Comparison of ENCODE assay signal across 10 cellular contexts in genomic region chr13:105991622-105992254, GRCh38.
DNase-seq lines count a peak whose midpoint lies in the region; ATAC-seq and TF ChIP-seq lines count a peak whose summit lies in the region.
"Had no signal": no experiment of that assay in that cellular context is flagged by ENCODE, and none has a peak within 500 bp of the region (broad histone marks: within the 10 kb centered on the region; RNA-seq: fewer than 3 reads in every experiment).

No MANE protein-coding gene starts in this region.

- H3K4me1 Mint-ChIP-seq in endodermal cell (no peaks in the 10 kb centered on the region), nephron (peaks cover 27% of the 10 kb centered on the region), endothelial cell (ENCODE audit: unreplicated experiment) (no peaks in the 10 kb centered on the region)
- H3K4me1 Mint-ChIP-seq: CD14-positive monocyte had no signal

- H3K9me3 Mint-ChIP-seq in endodermal cell = no peaks in the 10 kb centered on the region
- no peaks in the 10 kb centered on the region for H3K9me3 Mint-ChIP-seq in nephron
- no peaks in the 10 kb centered on the region for H3K9me3 Mint-ChIP-seq in endothelial cell (ENCODE audit: unreplicated experiment)

- H3K9ac ChIP-seq in endodermal cell (ENCODE audit: extremely low read depth, low read length, poor library complexity, severe bottlenecking) = no peak overlapping the region

- H3K36me3 Mint-ChIP-seq in endodermal cell (ENCODE audit: low read depth) (no peaks in the 10 kb centered on the region), nephron (ENCODE audit: low read depth) (no peaks in the 10 kb centered on the region), endothelial cell (ENCODE audit: low read depth, unreplicated experiment) (no peaks in the 10 kb centered on the region)
- H3K36me3 Mint-ChIP-seq: CD14-positive monocyte; naive thymus-derived CD8-positive, alpha-beta T cell had no signal

- no peaks in the 10 kb centered on the region for H3K27me3 ChIP-seq in endodermal cell (ENCODE audit: control insufficient read depth, insufficient read depth, low read length, poor library complexity, severe bottlenecking)

- DNase-seq in COLO829 (ENCODE audit: low spot score) = peak; percentile 74
- peak; percentile 79 for DNase-seq in NCI-H1694 (lab: John Stamatoyannopoulos, UW)
- no peak for DNase-seq in endodermal cell
- DNase-seq in endothelial cell (ENCODE audit: low spot score) = no peak
- no peak for DNase-seq in NCI-H748 (lab: John Stamatoyannopoulos, UW; ENCODE audit: unreplicated experiment)
- DNase-seq in COR-L47 (lab: John Stamatoyannopoulos, UW) = no peak
- DNase-seq: naive thymus-derived CD8-positive, alpha-beta T cell had no signal

- ATAC-seq in HG03135 (IDR thresholded peaks at IDR 0.05; ENCODE audit: unreplicated experiment) = no peak
- ATAC-seq: naive thymus-derived CD8-positive, alpha-beta T cell had no signal

- TF ChIP-seq CTCF in endodermal cell (conservative IDR thresholded peaks at IDR 0.05) (no peak), nephron (IDR thresholded peaks at IDR 0.05; ENCODE audit: unreplicated experiment in 3 of 3) (no peak), endothelial cell (IDR thresholded peaks at IDR 0.05; ENCODE audit: unreplicated experiment) (no peak)

- H3K9me3 ChIP-seq in endodermal cell (ENCODE audit: control insufficient read depth, low read length) = no peaks in the 10 kb centered on the region

- no peak overlapping the region for H3K4me3 ChIP-seq in endodermal cell (ENCODE audit: low read length)

- H3K27ac ChIP-seq in endodermal cell (ENCODE audit: low read depth, low read length) = peak overlapping the region; percentile 42

- H3K4me3 Mint-ChIP-seq in endodermal cell (no peak overlapping the region), nephron (no peak overlapping the region), endothelial cell (ENCODE audit: unreplicated experiment) (no peak overlapping the region)
- H3K4me3 Mint-ChIP-seq: CD14-positive monocyte; naive thymus-derived CD8-positive, alpha-beta T cell had no signal

- H3K36me3 ChIP-seq in endodermal cell (ENCODE audit: control insufficient read depth, insufficient read depth, low read length) = no peaks in the 10 kb centered on the region

- no peaks in the 10 kb centered on the region for H3K27me3 Mint-ChIP-seq in endodermal cell (ENCODE audit: insufficient read depth)
- H3K27me3 Mint-ChIP-seq in nephron (ENCODE audit: low read depth) = peaks cover 7% of the 10 kb centered on the region
- peaks cover 2% of the 10 kb centered on the region for H3K27me3 Mint-ChIP-seq in endothelial cell (ENCODE audit: unreplicated experiment)

- H3K4me1 ChIP-seq in endodermal cell (ENCODE audit: control insufficient read depth, insufficient read depth, low read length) = no peaks in the 10 kb centered on the region

- H3K27ac Mint-ChIP-seq in endodermal cell (no peak overlapping the region), nephron (peak overlapping the region in 2 of 3 experiments; percentile 57 to 88), endothelial cell (ENCODE audit: unreplicated experiment) (no peak overlapping the region)
- H3K27ac Mint-ChIP-seq: naive thymus-derived CD8-positive, alpha-beta T cell had no signal

- WGBS in endodermal cell (ENCODE audit: insufficient coverage in 1 of 2, insufficient read length in 1 of 2), 2 experiments = 89% methylated on average over 4 of the region's 4 CpGs

Comparison
In these comparisons a context has a peak if more than half of its experiments do, and no peak if none do; other contexts are left out.
1. DNase-seq: peak in COLO829 (single experiment) and NCI-H1694 (single experiment); none in endodermal cell (single experiment), endothelial cell (single experiment), NCI-H748 (single experiment) and COR-L47 (single experiment).
2. H3K27ac Mint-ChIP-seq: peak in nephron (2 of 3); none in endodermal cell (single experiment) and endothelial cell (single experiment).